In the genomic region with DNA sequence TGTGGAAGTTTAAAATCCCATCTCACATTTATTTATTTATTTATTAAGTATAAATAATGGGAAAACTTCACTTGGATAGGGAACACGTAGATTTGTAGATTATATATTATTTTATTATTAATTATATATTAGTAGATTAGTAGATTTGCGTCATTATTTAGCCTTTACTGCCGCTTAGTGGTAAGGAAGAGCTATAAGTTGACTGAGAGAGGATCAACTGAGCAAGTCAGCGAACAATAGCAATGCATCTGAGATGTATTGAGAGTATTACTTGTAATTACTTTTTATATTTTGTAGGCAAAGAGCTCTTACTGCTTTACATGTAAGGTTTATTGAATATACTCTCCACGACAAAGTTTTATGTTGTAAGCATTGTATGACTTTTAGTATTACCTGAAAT, we compare ENCODE assay signal across 8 cellular contexts.
A peak's percentile ranks its signal among the peaks of the same experiment; 100 is the strongest.
DNase-seq lines count a peak whose midpoint lies in the region; ATAC-seq and TF ChIP-seq lines count a peak whose summit lies in the region.

No MANE protein-coding gene starts in this region.

- no peaks in the 10 kb centered on the region for H3K79me2 ChIP-seq in PC-3 (ENCODE audit: low read length)

- H3K9me3 ChIP-seq in left ventricle myocardium inferior (replicated peaks) (no peaks in the 10 kb centered on the region), PC-3 (ENCODE audit: low read length) (no peaks in the 10 kb centered on the region), testis (no peaks in the 10 kb centered on the region)

- H3K27me3 ChIP-seq in left ventricle myocardium inferior (ENCODE audit: low read depth) (peaks cover 4% of the 10 kb centered on the region), PC-3 (ENCODE audit: low read length) (0 out of 2 replicates have a peak, but pooled peaks cover 3% of the 10 kb centered on the region), testis (no peaks in the 10 kb centered on the region)

- BruUV-seq in PC-3 (replicated peaks; lab: Mats Ljungman, UMichigan): no TSS peak

- H3K4me3 ChIP-seq in left ventricle myocardium inferior (no peak overlapping the region), PC-3 (ENCODE audit: low read length) (no peak overlapping the region), fibroblast of villous mesenchyme (ENCODE audit: low read depth, low read length) (no peak overlapping the region), testis (no peak overlapping the region)

- CTCF ChIA-PET in PC-3 (lab: Charles Lee): interaction anchor here (0.6 to 2.8 kb wide), 22 partner anchors 101 to 1334 kb away, joined by 3 to 94 read pairs (median 4); no protein-coding TSS in a partner anchor

- no peak for TF ChIP-seq POLR2A in testis (IDR thresholded peaks at IDR 0.05)

- WGBS in testis, 2 donors: 30 to 34% methylated on average over 5 of the region's 5 CpGs

- H3K9ac ChIP-seq in PC-3 (ENCODE audit: low read length): no peak overlapping the region

- no peak overlapping the region for H3K4me2 ChIP-seq in PC-3 (ENCODE audit: low read length)

- intact Hi-C loops in left ventricle myocardium inferior (cut with micrococcal nuclease): no loop called here
- intact Hi-C loops in left cardiac atrium (cut with DNase I): no loop called here
- intact Hi-C loops in PC-3 (cut with micrococcal nuclease): loop anchor here (1.0 to 2.0 kb wide), 8 partner anchors 102 to 1644 kb away; no protein-coding TSS in a partner anchor
- intact Hi-C loops in testis (cut with DNase I; ENCODE audit: low total_unique reads): no loop called here

- no peak overlapping the region for H3K27ac ChIP-seq in left ventricle myocardium inferior (replicated peaks)
- no peak overlapping the region for H3K27ac ChIP-seq in PC-3 (ENCODE audit: low read length)
- no peak overlapping the region for H3K27ac ChIP-seq in testis

- peak; percentile 62 for TF ChIP-seq CTCF in left ventricle myocardium inferior (IDR thresholded peaks at IDR 0.05; ENCODE audit: borderline replicate concordance)
- peak; percentile 86 for TF ChIP-seq CTCF in PC-3 (conservative IDR thresholded peaks at IDR 0.05; ENCODE audit: low read depth, low read length)
- TF ChIP-seq CTCF in fibroblast of villous mesenchyme (IDR thresholded peaks at IDR 0.05; ENCODE audit: insufficient read depth, low read depth, low read length): peak; percentile 61
- TF ChIP-seq CTCF in testis (IDR thresholded peaks at IDR 0.05): peak in 1 of 3 experiments; percentile 28

- H3K4me1 ChIP-seq in left ventricle myocardium inferior: no peaks in the 10 kb centered on the region
- H3K4me1 ChIP-seq in PC-3 (ENCODE audit: insufficient read depth, low read length): no peaks in the 10 kb centered on the region
- H3K4me1 ChIP-seq in testis: no peaks in the 10 kb centered on the region

- H2AFZ ChIP-seq in PC-3 (ENCODE audit: low read length): no peak overlapping the region

- no peak for DNase-seq in left ventricle myocardium inferior
- DNase-seq in left cardiac atrium: no peak
- DNase-seq in PC-3: peak; percentile 93
- DNase-seq in fibroblast of villous mesenchyme (ENCODE audit: low read depth): peak; percentile 45
- no peak for DNase-seq in activated gamma-delta T cell treated with Interleukin-2 at 50 U/mL for 16 hours
- no peak for DNase-seq in HK-2 (ENCODE audit: unreplicated experiment)
- DNase-seq in testis: no peak
- DNase-seq in midbrain (lab: John Stamatoyannopoulos, UW): no peak

- ATAC-seq in left cardiac atrium: no peak
- peak; percentile 86 for ATAC-seq in PC-3

- POLR2A ChIA-PET in PC-3 (lab: Charles Lee; ENCODE audit: unreplicated experiment): interaction anchor here (0.6 kb wide), 2 partner anchors 8 to 1243 kb away, joined by 3 read pairs; no protein-coding TSS in a partner anchor

- H3K36me3 ChIP-seq in left ventricle myocardium inferior (no peaks in the 10 kb centered on the region), PC-3 (ENCODE audit: low read depth, low read length) (no peaks in the 10 kb centered on the region), testis (ENCODE audit: low read depth, missing control alignments) (no peaks in the 10 kb centered on the region)

- no peaks in the 10 kb centered on the region for H3F3A ChIP-seq in PC-3 (ENCODE audit: low read length, unreplicated experiment)

- no peaks in the 10 kb centered on the region for H3K9me2 ChIP-seq in PC-3 (replicated peaks; ENCODE audit: low read length)

- H4K20me1 ChIP-seq in PC-3 (ENCODE audit: low read length): no peaks in the 10 kb centered on the region

Comparison
In these comparisons a context has a peak if more than half of its experiments do, and no peak if none do; other contexts are left out.
1. DNase-seq: peak in PC-3 (single experiment) and fibroblast of villous mesenchyme (single experiment); none in left ventricle myocardium inferior (single experiment), left cardiac atrium (single experiment), activated gamma-delta T cell treated with Interleukin-2 at 50 U/mL for 16 hours (single experiment), HK-2 (single experiment), testis (single experiment) and midbrain (single experiment).